Comparison of ENCODE assay signal across 3 cellular contexts in genomic region chr2:53331667-53332066, GRCh38.
TF ChIP-seq lines count a peak whose summit lies in the region.

No MANE protein-coding gene starts in this region.

TF ChIP-seq in A549, 52 proteins besides CTCF, POLR2A, EP300 and RAD21:
- TF ChIP-seq MAX (IDR thresholded peaks at IDR 0.05) (no peak), MAFK (IDR thresholded peaks at IDR 0.05; ENCODE audit: partially characterized antibody) (peak; percentile 53)

TF ChIP-seq in IMR-90, 13 proteins besides CTCF, POLR2A, EP300 and RAD21:
- no peak for TF ChIP-seq MXI1 (IDR thresholded peaks at IDR 0.05; ENCODE audit: borderline replicate concordance, low read depth, low read length)
- no peak for TF ChIP-seq NFE2L2 (IDR thresholded peaks at IDR 0.05; ENCODE audit: low read depth, low read length)
- TF ChIP-seq MAZ (IDR thresholded peaks at IDR 0.05; ENCODE audit: borderline replicate concordance, low read depth, low read length) = no peak
- TF ChIP-seq RCOR1 (IDR thresholded peaks at IDR 0.05; ENCODE audit: insufficient replicate concordance, low read length) = no peak
- TF ChIP-seq USF2 (IDR thresholded peaks at IDR 0.05; ENCODE audit: low read depth, low read length) = no peak
- peak; percentile 86 for TF ChIP-seq MAFK (IDR thresholded peaks at IDR 0.05; ENCODE audit: low read depth, low read length)

TF ChIP-seq in H1, 55 proteins besides CTCF, POLR2A, EP300 and RAD21:
- TF ChIP-seq RFX5 (IDR thresholded peaks at IDR 0.05; ENCODE audit: borderline replicate concordance, low read depth, low read length) (no peak), MAFK (IDR thresholded peaks at IDR 0.05; ENCODE audit: low read depth, low read length) (peak; percentile 31; the same call in 1 of the 2 replicates)
